12 cellular contexts compared by ENCODE assay signal in the genomic region with DNA sequence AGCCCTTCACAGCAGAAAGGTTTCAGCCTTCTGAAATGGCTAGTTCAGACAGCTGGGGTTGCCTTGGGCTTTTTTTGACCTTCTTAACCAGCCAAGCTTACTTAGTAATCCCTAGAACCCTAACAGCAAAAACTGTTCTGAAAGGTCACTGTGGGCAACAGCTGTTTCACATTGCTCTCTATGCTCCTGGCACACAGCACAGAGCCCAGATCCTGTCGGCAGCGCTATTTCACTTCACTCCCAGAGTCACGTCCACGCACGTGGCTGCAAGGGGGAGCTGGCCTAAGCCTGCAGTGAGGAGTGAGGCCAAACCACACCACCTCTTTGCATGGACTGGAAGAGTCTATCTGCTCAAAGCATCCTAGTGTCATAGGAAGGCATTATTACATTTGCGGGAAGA. TPM values are rescaled to one million over a fixed set of nuclear protein-coding genes. Genes with fewer than 3 reads are reported as not detected.
DNase-seq lines count a peak whose midpoint lies in the region; ATAC-seq and TF ChIP-seq lines count a peak whose summit lies in the region.
"Had no signal": no experiment of that assay in that cellular context is flagged by ENCODE, and none has a peak within 500 bp of the region (broad histone marks: within the 10 kb centered on the region; RNA-seq: fewer than 3 reads in every experiment).

No MANE protein-coding gene starts in this region.

- H3K9me3 Mint-ChIP-seq in glutamatergic neuron (ENCODE audit: unreplicated experiment) = peaks cover 2% of the 10 kb centered on the region
- H3K9me3 Mint-ChIP-seq: activated CD4-positive, alpha-beta T cell treated with anti-CD3 and anti-CD28 coated beads, Interleukin-2, amount 10 ng/mL, durations not matched to agents 24 days and 14 days had no signal

- peak; percentile 10 for DNase-seq in left kidney (ENCODE audit: low read depth, low spot score)
- DNase-seq in glutamatergic neuron = no peak
- DNase-seq in T1000 (lab: John Stamatoyannopoulos, UW) = no peak
- no peak for DNase-seq in T-helper 1 cell
- DNase-seq in NCI-H2196 treated with DMSO at 0.1 percent for 48 hours (lab: John Stamatoyannopoulos, UW; ENCODE audit: unreplicated experiment) = no peak
- DNase-seq: activated CD4-positive, alpha-beta T cell treated with anti-CD3 and anti-CD28 coated beads, Interleukin-2, amount 10 ng/mL, durations not matched to agents 24 days and 14 days; DMS79 treated with DMSO at 0.1 percent for 48 hours; NCI-H774; stimulated activated CD8-positive, alpha-beta memory T cell treated with anti-CD3 and anti-CD28 coated beads, Interleukin-4, amount 100 ng/mL, for 48 hours had no signal

- no peak overlapping the region for H3K4me3 Mint-ChIP-seq in glutamatergic neuron (ENCODE audit: unreplicated experiment)
- H3K4me3 Mint-ChIP-seq: activated CD4-positive, alpha-beta T cell treated with anti-CD3 and anti-CD28 coated beads, Interleukin-2, amount 10 ng/mL, durations not matched to agents 24 days and 14 days had no signal

- peaks cover 1% of the 10 kb centered on the region for H3K27me3 Mint-ChIP-seq in glutamatergic neuron (ENCODE audit: unreplicated experiment)
- H3K27me3 Mint-ChIP-seq: activated CD4-positive, alpha-beta T cell treated with anti-CD3 and anti-CD28 coated beads, Interleukin-2, amount 10 ng/mL, durations not matched to agents 24 days and 14 days had no signal

- H3K27ac Mint-ChIP-seq in glutamatergic neuron (ENCODE audit: unreplicated experiment) = no peak overlapping the region
- H3K27ac Mint-ChIP-seq: activated CD4-positive, alpha-beta T cell treated with anti-CD3 and anti-CD28 coated beads, Interleukin-2, amount 10 ng/mL, durations not matched to agents 24 days and 14 days had no signal

- ATAC-seq in GM18867 (IDR thresholded peaks at IDR 0.05; ENCODE audit: unreplicated experiment) (peak; percentile 76), HG02571 (IDR thresholded peaks at IDR 0.05; ENCODE audit: unreplicated experiment) (peak; percentile 81), HG03520 (IDR thresholded peaks at IDR 0.05; ENCODE audit: unreplicated experiment) (peak; percentile 54)

- no peaks in the 10 kb centered on the region for H3K36me3 Mint-ChIP-seq in glutamatergic neuron (ENCODE audit: unreplicated experiment)

- no peak for TF ChIP-seq CTCF in glutamatergic neuron (IDR thresholded peaks at IDR 0.05; ENCODE audit: partially characterized antibody, unreplicated experiment)

- H3K4me1 Mint-ChIP-seq in glutamatergic neuron (ENCODE audit: low read depth, unreplicated experiment) = peaks cover 7% of the 10 kb centered on the region

RNA-seq across cellular contexts. Expression of a gene that starts 32.0 kb away (rescaled TPM):
- 7.2 TPM for total RNA-seq in glutamatergic neuron (ENCODE audit: unreplicated experiment)

RNA-seq across cellular contexts. Expression of a gene that starts 32.4 kb away (rescaled TPM):
- total RNA-seq in glutamatergic neuron (ENCODE audit: unreplicated experiment) = 22.7 TPM
